In genomic region chr9:78131969-78132687, GRCh38 we compare ENCODE assay signal across 10 cellular contexts.
DNase-seq lines count a peak whose midpoint lies in the region; ATAC-seq, FAIRE-seq and TF ChIP-seq lines count a peak whose summit lies in the region.
"Had no signal": no experiment of that assay in that cellular context is flagged by ENCODE, and none has a peak within 500 bp of the region (broad histone marks: within the 10 kb centered on the region; RNA-seq: fewer than 3 reads in every experiment).

No MANE protein-coding gene starts in this region.

- H4K20me1 ChIP-seq in GM23248 (ENCODE audit: insufficient read depth): no peaks in the 10 kb centered on the region

- H3K4me1 Mint-ChIP-seq in activated CD8-positive, alpha-beta T cell treated with anti-CD3 and anti-CD28 coated beads for 36 hours (ENCODE audit: low read depth): peaks cover 20% of the 10 kb centered on the region

- peaks cover 4% of the 10 kb centered on the region for H3K9me3 Mint-ChIP-seq in activated CD8-positive, alpha-beta T cell treated with anti-CD3 and anti-CD28 coated beads for 36 hours
- H3K9me3 Mint-ChIP-seq: neural crest cell had no signal

- peak overlapping the region; percentile 28 for H3K4me3 Mint-ChIP-seq in activated CD8-positive, alpha-beta T cell treated with anti-CD3 and anti-CD28 coated beads for 36 hours
- H3K4me3 Mint-ChIP-seq: neural crest cell had no signal

- H3K4me2 ChIP-seq in GM23248 (ENCODE audit: unreplicated experiment): peak overlapping the region; percentile 35

- H3K27me3 ChIP-seq in A673 (replicated peaks; ENCODE audit: insufficient read depth, low read depth, low read length, poor library complexity): no peaks in the 10 kb centered on the region
- peaks cover 6% of the 10 kb centered on the region; the same call in 1 of the 2 replicates for H3K27me3 ChIP-seq in GM23248 (replicated peaks; ENCODE audit: insufficient read depth)

- 52 to 58% methylated on average over 2 of the region's 2 CpGs for WGBS in GM23248 (ENCODE audit: low coverage in 1 of 2, low lambda C conversion rate in 2 of 2, missing lambda C conversion rate in 2 of 2), 2 experiments

- H3K4me1 ChIP-seq in A673 (ENCODE audit: insufficient read depth, low read length, poor library complexity, severe bottlenecking) (no peaks in the 10 kb centered on the region), GM23248 (ENCODE audit: insufficient read depth) (no peaks in the 10 kb centered on the region)

- H3K9ac ChIP-seq in GM23248: no peak overlapping the region

- POLR2A ChIA-PET in A673 (lab: Charles Lee; ENCODE audit: low non-redundant PET): no interaction called here
- POLR2A ChIA-PET in activated CD8-positive, alpha-beta T cell treated with anti-CD3 and anti-CD28 coated beads for 36 hours (lab: Charles Lee): no interaction called here

- H3F3A ChIP-seq in GM23248 (ENCODE audit: insufficient read depth): no peaks in the 10 kb centered on the region

- ATAC-seq in activated CD8-positive, alpha-beta T cell treated with anti-CD3 and anti-CD28 coated beads for 36 hours: no peak
- no peak for ATAC-seq in GM18861 (IDR thresholded peaks at IDR 0.05; ENCODE audit: unreplicated experiment)
- no peak for ATAC-seq in Right ventricle myocardium superior (ENCODE audit: poor library complexity)

- H3K36me3 ChIP-seq in A673 (ENCODE audit: insufficient read depth, low read length, poor library complexity, severe bottlenecking) (no peaks in the 10 kb centered on the region), GM23248 (ENCODE audit: low read depth) (no peaks in the 10 kb centered on the region)

- no TSS peak for BruUV-seq in A673 (replicated peaks; lab: Mats Ljungman, UMichigan)

- H3K79me2 ChIP-seq in GM23248 (ENCODE audit: insufficient read depth): no peaks in the 10 kb centered on the region

- H3K9me2 ChIP-seq in GM23248 (ENCODE audit: insufficient read depth): no peaks in the 10 kb centered on the region

- H3K9me3 ChIP-seq in A673 (ENCODE audit: low read depth, low read length, poor library complexity, severe bottlenecking) (no peaks in the 10 kb centered on the region), GM23248 (ENCODE audit: low read depth) (no peaks in the 10 kb centered on the region)

- H3K27ac Mint-ChIP-seq in activated CD8-positive, alpha-beta T cell treated with anti-CD3 and anti-CD28 coated beads for 36 hours: peak overlapping the region; percentile 63

- H3K27ac ChIP-seq in A673 (ENCODE audit: low read depth, low read length, poor library complexity, severe bottlenecking): no peak overlapping the region
- H3K27ac ChIP-seq in GM23248: no peak overlapping the region

- no peak for TF ChIP-seq CTCF in A673 (conservative IDR thresholded peaks at IDR 0.05; ENCODE audit: low read depth, low read length)
- no peak for TF ChIP-seq CTCF in activated CD8-positive, alpha-beta T cell treated with anti-CD3 and anti-CD28 coated beads for 36 hours (IDR thresholded peaks at IDR 0.05)

- peaks cover 2% of the 10 kb centered on the region for H3K27me3 Mint-ChIP-seq in activated CD8-positive, alpha-beta T cell treated with anti-CD3 and anti-CD28 coated beads for 36 hours

- intact Hi-C loops in A673 (cut with micrococcal nuclease; ENCODE audit: unreplicated experiment) (no loop called here), Right ventricle myocardium superior (cut with DNase I) (no loop called here)
- intact Hi-C loops in activated CD8-positive, alpha-beta T cell treated with anti-CD3 and anti-CD28 coated beads for 36 hours (cut with micrococcal nuclease): loop anchor here (5.0 kb wide), 1 partner anchor 80 kb away; no protein-coding TSS in a partner anchor

- CTCF ChIA-PET in A673 (lab: Charles Lee): no interaction called here
- CTCF ChIA-PET in activated CD8-positive, alpha-beta T cell treated with anti-CD3 and anti-CD28 coated beads for 36 hours (lab: Charles Lee): interaction anchor here (0.8 to 1.9 kb wide), 4 partner anchors 11 to 38 kb away, joined by 3 to 7 read pairs (median 3); no protein-coding TSS in a partner anchor

- H2AFZ ChIP-seq in GM23248: peak overlapping the region; percentile 64

- no peak for FAIRE-seq in RCC 7860 (lab: Jason Lieb, UNC)

- H3K4me3 ChIP-seq in A673 (ENCODE audit: low read depth, low read length, poor library complexity, severe bottlenecking) (peak overlapping the region; percentile 2), GM23248 (peak overlapping the region; percentile 21)

- in situ Hi-C loops in GM23248 (cut with MboI): no loop called here

- DNase-seq in A673 (ENCODE audit: low spot score): no peak
- DNase-seq in GM23248: peak; percentile 41
- no peak for DNase-seq in activated CD8-positive, alpha-beta T cell treated with anti-CD3 and anti-CD28 coated beads for 36 hours
- peak; percentile 55 for DNase-seq in iris pigment epithelial cell (ENCODE audit: low read depth)
- DNase-seq in activated gamma-delta T cell (lab: John Stamatoyannopoulos, UW): no peak
- DNase-seq in Right ventricle myocardium superior: no peak
- no peak for DNase-seq in RCC 7860 (ENCODE audit: low spot score)
- DNase-seq: activated CD4-positive, CD25-positive, alpha-beta regulatory T cell had no signal

- peaks cover 6% of the 10 kb centered on the region for H3K36me3 Mint-ChIP-seq in activated CD8-positive, alpha-beta T cell treated with anti-CD3 and anti-CD28 coated beads for 36 hours (ENCODE audit: low read depth)

Comparison
In these comparisons a context has a peak if more than half of its experiments do, and no peak if none do; other contexts are left out.
1. DNase-seq: peak in GM23248 (single experiment) and iris pigment epithelial cell (single experiment); none in A673 (single experiment), activated CD8-positive, alpha-beta T cell treated with anti-CD3 and anti-CD28 coated beads for 36 hours (single experiment), activated gamma-delta T cell (single experiment), Right ventricle myocardium superior (single experiment) and RCC 7860 (single experiment).